In genomic region chr11:63869686-63870085, GRCh38 we compare ENCODE assay signal across 10 cellular contexts. TPM values are rescaled to one million over a fixed set of nuclear protein-coding genes. Genes with fewer than 3 reads are reported as not detected.
DNase-seq lines count a peak whose midpoint lies in the region; ATAC-seq, FAIRE-seq and TF ChIP-seq lines count a peak whose summit lies in the region.
"Had no signal": no experiment of that assay in that cellular context is flagged by ENCODE, and none has a peak within 500 bp of the region (broad histone marks: within the 10 kb centered on the region; RNA-seq: fewer than 3 reads in every experiment).

No MANE protein-coding gene starts in this region.

- CTCF ChIA-PET in activated B cell treated with CpG ODN at 0.5 μM for 24 hours (lab: Charles Lee) = no interaction called here

- ATAC-seq in activated T-cell treated with anti-CD3 and anti-CD28 coated beads, Interleukin-2, amount 50 U/mL, for 4 hours = no peak
- ATAC-seq in activated B cell treated with CpG ODN at 0.5 μM for 24 hours (ENCODE audit: low read depth) = no peak

- no peak for FAIRE-seq in frontal cortex (lab: Jason Lieb, UNC)

- no peaks in the 10 kb centered on the region for H3K27me3 Mint-ChIP-seq in activated T-cell treated with anti-CD3 and anti-CD28 coated beads, Interleukin-2, amount 50 U/mL, for 4 hours (ENCODE audit: low read depth)
- no peaks in the 10 kb centered on the region for H3K27me3 Mint-ChIP-seq in activated B cell treated with CpG ODN at 0.5 μM for 24 hours

- peaks cover 9% of the 10 kb centered on the region for H3K36me3 Mint-ChIP-seq in activated T-cell treated with anti-CD3 and anti-CD28 coated beads, Interleukin-2, amount 50 U/mL, for 4 hours (ENCODE audit: insufficient read depth)
- H3K36me3 Mint-ChIP-seq in activated B cell treated with CpG ODN at 0.5 μM for 24 hours (ENCODE audit: low read depth) = peaks cover 54% of the 10 kb centered on the region

- peak overlapping the region; percentile 35 for H3K27ac ChIP-seq in epithelial cell of prostate
- H3K27ac ChIP-seq in substantia nigra (ENCODE audit: low read depth, low read length, poor library complexity, severe bottlenecking) = peak overlapping the region; percentile 17

- intact Hi-C loops in activated B cell treated with CpG ODN at 0.5 μM for 24 hours (cut with micrococcal nuclease) = loop anchor here (5.0 kb wide), 1 partner anchor 32 kb away; the partner anchor contains the start of gene MARK2

- H3K9me3 Mint-ChIP-seq in activated T-cell treated with anti-CD3 and anti-CD28 coated beads, Interleukin-2, amount 50 U/mL, for 4 hours = no peaks in the 10 kb centered on the region
- no peaks in the 10 kb centered on the region for H3K9me3 Mint-ChIP-seq in activated B cell treated with CpG ODN at 0.5 μM for 24 hours

- H3K27ac Mint-ChIP-seq in activated B cell treated with CpG ODN at 0.5 μM for 24 hours = peak overlapping the region; percentile 76

- H3K4me3 Mint-ChIP-seq in activated T-cell treated with anti-CD3 and anti-CD28 coated beads, Interleukin-2, amount 50 U/mL, for 4 hours = peak overlapping the region; percentile 42
- H3K4me3 Mint-ChIP-seq in activated B cell treated with CpG ODN at 0.5 μM for 24 hours = no peak overlapping the region

- peaks cover 91% of the 10 kb centered on the region for H3K4me1 Mint-ChIP-seq in activated T-cell treated with anti-CD3 and anti-CD28 coated beads, Interleukin-2, amount 50 U/mL, for 4 hours (ENCODE audit: low read depth)
- H3K4me1 Mint-ChIP-seq in activated B cell treated with CpG ODN at 0.5 μM for 24 hours = peaks cover 81% of the 10 kb centered on the region

- DNase-seq in activated T-cell treated with anti-CD3 and anti-CD28 coated beads, Interleukin-2, amount 50 U/mL, for 4 hours = no peak
- DNase-seq in activated T-cell treated with anti-CD3 and anti-CD28 coated beads for 4 hours (no peak), activated B cell treated with CpG ODN at 0.5 μM for 24 hours (no peak), epithelial cell of prostate (ENCODE audit: low read depth, low spot score) (no peak), substantia nigra (lab: John Stamatoyannopoulos, UW) (no peak), NCI-H2029 (lab: John Stamatoyannopoulos, UW) (no peak), DMS 273 treated with DMSO at 0.1 percent for 48 hours (lab: John Stamatoyannopoulos, UW) (no peak), frontal cortex (ENCODE audit: low spot score in 2 of 2) (no peak)
- DNase-seq: NCI-H69, sigmoid colon had no signal

- POLR2A ChIA-PET in activated B cell treated with CpG ODN at 0.5 μM for 24 hours (lab: Charles Lee) = interaction anchor here (1.5 kb wide), 1 partner anchor 18 kb away, joined by 3 read pairs; no protein-coding TSS in a partner anchor

- TF ChIP-seq CTCF in activated B cell treated with CpG ODN at 0.5 μM for 24 hours (IDR thresholded peaks at IDR 0.05) = no peak

RNA-seq across cellular contexts. Expression of gene MARK2, which starts 30.8 kb away (rescaled TPM):
- 10 to 100 TPM; 32.6 to 33.6 (median 33.4) TPM for total RNA-seq in activated T-cell treated with anti-CD3 and anti-CD28 coated beads, Interleukin-2, amount 50 U/mL, for 4 hours
- total RNA-seq in activated B cell treated with CpG ODN at 0.5 μM for 24 hours (39.2 and 41.5 TPM in 2 replicates), frontal cortex (11.8 TPM)

RNA-seq across cellular contexts. Expression of gene RCOR2, which starts 47.3 kb away (rescaled TPM):
- under 1 TPM in 2 of 3 donors, not detected in 1; 0.13 to 0.27 TPM for total RNA-seq in activated T-cell treated with anti-CD3 and anti-CD28 coated beads, Interleukin-2, amount 50 U/mL, for 4 hours
- total RNA-seq in activated B cell treated with CpG ODN at 0.5 μM for 24 hours (not detected in 2 replicates), frontal cortex (14.3 TPM)

RNA-seq across cellular contexts. Expression of gene SPINDOC, which starts 56.4 kb away (rescaled TPM):
- 10 to 100 TPM; 24.0 to 28.9 (median 24.5) TPM for total RNA-seq in activated T-cell treated with anti-CD3 and anti-CD28 coated beads, Interleukin-2, amount 50 U/mL, for 4 hours
- total RNA-seq in activated B cell treated with CpG ODN at 0.5 μM for 24 hours (18.7 and 20.8 TPM in 2 replicates), frontal cortex (13.0 TPM)

Comparison
In these comparisons a context has a peak if more than half of its experiments do, and no peak if none do; other contexts are left out.
1. RNA of gene RCOR2, which starts 47.3 kb away (total RNA-seq): 14.3 TPM in frontal cortex (single experiment); 0.13 to 0.27 TPM in activated T-cell treated with anti-CD3 and anti-CD28 coated beads, Interleukin-2, amount 50 U/mL, for 4 hours and not detected in activated B cell treated with CpG ODN at 0.5 μM for 24 hours; every median in the first group is over 10 times any median in the second.